In genomic region chr6:53320964-53321363, GRCh38 we compare ENCODE assay signal across 25 cellular contexts. TPM values are rescaled to one million over a fixed set of nuclear protein-coding genes. Genes with fewer than 3 reads are reported as not detected.
DNase-seq lines count a peak whose midpoint lies in the region; ATAC-seq, FAIRE-seq and TF ChIP-seq lines count a peak whose summit lies in the region.
"Had no signal": no experiment of that assay in that cellular context is flagged by ENCODE, and none has a peak within 500 bp of the region (broad histone marks: within the 10 kb centered on the region; RNA-seq: fewer than 3 reads in every experiment).

No MANE protein-coding gene starts in this region.

- H3K27ac Mint-ChIP-seq in natural killer cell: peak overlapping the region; percentile 66 to 72
- H3K27ac Mint-ChIP-seq in natural killer cell treated with Interleukin-12 subunit alpha and Interleukin-12 subunit beta and Interleukin-15 and Interleukin-18, amount 100 ng/mL, for 72 hours: no peak overlapping the region
- H3K27ac Mint-ChIP-seq: activated naive CD8-positive, alpha-beta T cell; endodermal cell had no signal

- TF ChIP-seq EP300 in K562 (IDR thresholded peaks at IDR 0.05; ENCODE audit: low read length): no peak
- TF ChIP-seq EP300 in HepG2 (IDR thresholded peaks at IDR 0.05; ENCODE audit: low read depth in 2 of 2, low read length in 2 of 2): no peak
- no peak for TF ChIP-seq EP300 in HepG2 (CRISPR knock-in tag; IDR thresholded peaks at IDR 0.05; ENCODE audit: borderline replicate concordance)

- H3K79me2 ChIP-seq in K562 (ENCODE audit: control insufficient read depth, insufficient read depth, low read length): peaks cover 97% of the 10 kb centered on the region
- peaks cover 38% of the 10 kb centered on the region for H3K79me2 ChIP-seq in HepG2 (ENCODE audit: insufficient read depth, low read length)

- H2AFZ ChIP-seq in K562 (ENCODE audit: low read depth, low read length): no peak overlapping the region
- H2AFZ ChIP-seq in HepG2 (ENCODE audit: low read length): no peak overlapping the region

- ATAC-seq in natural killer cell (no peak), K562 (no peak), HepG2 (no peak), upper lobe of right lung (peak; percentile 68), HG03565 (IDR thresholded peaks at IDR 0.05; ENCODE audit: unreplicated experiment) (no peak), HG03469 (IDR thresholded peaks at IDR 0.05; ENCODE audit: unreplicated experiment) (no peak)
- ATAC-seq in natural killer cell treated with Interleukin-12 subunit alpha and Interleukin-12 subunit beta and Interleukin-15 and Interleukin-18, amount 100 ng/mL, for 72 hours: no peak
- ATAC-seq: left ventricle myocardium superior had no signal

- in situ Hi-C loops in K562 (cut with MboI) (no loop called here), HepG2 (cut with HindIII; ENCODE audit: extremely low pct_ligation_motif_present, low pct_unique_long_range_greater_than_20kb) (no loop called here)

- POLR2A ChIA-PET in K562 (lab: Yijun Ruan, JAX) (no interaction called here), HepG2 (lab: Yijun Ruan, JAX) (no interaction called here)

- H3K27ac ChIP-seq in K562 (ENCODE audit: extremely low read depth, low read depth, low read length): no peak overlapping the region
- H3K27ac ChIP-seq in HepG2 (ENCODE audit: extremely low read length, insufficient read depth, low read length): no peak overlapping the region
- H3K27ac ChIP-seq in upper lobe of right lung: no peak overlapping the region
- H3K27ac ChIP-seq: colonic mucosa had no signal

- peaks cover 13 to 30% of the 10 kb centered on the region in 2 experiments for H3K4me1 ChIP-seq in K562 (replicated peaks in 1 of 2; ENCODE audit: control insufficient read depth in 2 of 2, insufficient read depth in 2 of 2, low read length in 2 of 2)
- peaks cover 27% of the 10 kb centered on the region for H3K4me1 ChIP-seq in HepG2 (ENCODE audit: insufficient read depth, low read length)
- peaks cover 27% of the 10 kb centered on the region for H3K4me1 ChIP-seq in upper lobe of right lung
- H3K4me1 ChIP-seq: colonic mucosa had no signal

- H3K9ac ChIP-seq in K562 (ENCODE audit: insufficient read depth in 1 of 2, low read depth in 2 of 2, low read length in 2 of 2): no peak overlapping the region
- no peak overlapping the region for H3K9ac ChIP-seq in HepG2 (ENCODE audit: insufficient read depth, low read depth, low read length)

- TF ChIP-seq CTCF in natural killer cell (IDR thresholded peaks at IDR 0.05) (no peak), K562 (IDR thresholded peaks at IDR 0.05 in 2 of 3, conservative IDR thresholded peaks at IDR 0.05 in 1 of 3; ENCODE audit: insufficient read depth in 2 of 3, low read depth in 1 of 3, low read length in 3 of 3) (no peak), HepG2 (CRISPR knock-in tag; IDR thresholded peaks at IDR 0.05) (no peak), upper lobe of right lung (IDR thresholded peaks at IDR 0.05) (no peak)

- peaks cover 55 to 68% of the 10 kb centered on the region in 2 donors for H3K4me1 Mint-ChIP-seq in natural killer cell
- peaks cover 46 to 60% of the 10 kb centered on the region in 2 donors for H3K4me1 Mint-ChIP-seq in natural killer cell treated with Interleukin-12 subunit alpha and Interleukin-12 subunit beta and Interleukin-15 and Interleukin-18, amount 100 ng/mL, for 72 hours (ENCODE audit: low read depth in 2 of 2)

- BruUV-seq in K562 (replicated peaks; lab: Mats Ljungman, UMichigan): no TSS peak
- BruUV-seq in HepG2 (replicated peaks; lab: Mats Ljungman, UMichigan): no TSS peak

- H3K9me3 ChIP-seq in K562 (replicated peaks; ENCODE audit: control insufficient read depth, insufficient read depth, low read depth, low read length): no peaks in the 10 kb centered on the region
- H3K9me3 ChIP-seq in HepG2 (ENCODE audit: low read length): no peaks in the 10 kb centered on the region
- no peaks in the 10 kb centered on the region for H3K9me3 ChIP-seq in upper lobe of right lung
- H3K9me3 ChIP-seq: colonic mucosa had no signal

- peaks cover 3% of the 10 kb centered on the region for H3K9me1 ChIP-seq in K562 (ENCODE audit: control insufficient read depth, insufficient read depth, low read length)

- TF ChIP-seq RAD21 in K562 (CRISPR knock-in tag; conservative IDR thresholded peaks at IDR 0.05 in 1 of 2, IDR thresholded peaks at IDR 0.05 in 1 of 2) (no peak), HepG2 (CRISPR knock-in tag; IDR thresholded peaks at IDR 0.05) (no peak)

- H3K27me3 ChIP-seq in K562 (ENCODE audit: control insufficient read depth in 2 of 2, insufficient read depth in 2 of 2, low read length in 2 of 2) (no peaks in the 10 kb centered on the region), HepG2 (ENCODE audit: control insufficient read depth in 1 of 2, insufficient read depth in 2 of 2, low read length in 2 of 2) (no peaks in the 10 kb centered on the region), upper lobe of right lung (no peaks in the 10 kb centered on the region)
- H3K27me3 ChIP-seq: colonic mucosa had no signal

- intact Hi-C loops in natural killer cell (cut with micrococcal nuclease) (no loop called here), K562 (cut with micrococcal nuclease) (no loop called here), HepG2 (cut with micrococcal nuclease; ENCODE audit: unreplicated experiment) (no loop called here), upper lobe of right lung (cut with DNase I) (no loop called here)

- H3K4me2 ChIP-seq in K562 (ENCODE audit: insufficient read depth, low read length) (no peak overlapping the region), HepG2 (ENCODE audit: low read depth, low read length) (no peak overlapping the region)

- peaks cover 17% of the 10 kb centered on the region; the same call in 1 of the 2 replicates for H4K20me1 ChIP-seq in K562 (replicated peaks; ENCODE audit: control insufficient read depth, insufficient read depth, low read length)
- H4K20me1 ChIP-seq in HepG2 (ENCODE audit: insufficient read depth, low read length): peaks cover 18% of the 10 kb centered on the region; the same call in 1 of the 2 replicates

- CTCF ChIA-PET in K562 (lab: Yijun Ruan, JAX; ENCODE audit: low intra/inter-chr PET ratio): no interaction called here
- CTCF ChIA-PET in HepG2 (lab: Yijun Ruan, JAX; ENCODE audit: low intra/inter-chr PET ratio, low total read pairs): no interaction called here

- no peaks in the 10 kb centered on the region for H3K9me3 Mint-ChIP-seq in natural killer cell
- no peaks in the 10 kb centered on the region for H3K9me3 Mint-ChIP-seq in natural killer cell treated with Interleukin-12 subunit alpha and Interleukin-12 subunit beta and Interleukin-15 and Interleukin-18, amount 100 ng/mL, for 72 hours
- H3K9me3 Mint-ChIP-seq: endodermal cell had no signal

- H3K4me3 Mint-ChIP-seq in natural killer cell: no peak overlapping the region
- H3K4me3 Mint-ChIP-seq in natural killer cell treated with Interleukin-12 subunit alpha and Interleukin-12 subunit beta and Interleukin-15 and Interleukin-18, amount 100 ng/mL, for 72 hours: no peak overlapping the region
- H3K4me3 Mint-ChIP-seq: activated naive CD8-positive, alpha-beta T cell; CD14-positive monocyte; endodermal cell; immature natural killer cell had no signal

- TF ChIP-seq POLR2A in K562 (conservative IDR thresholded peaks at IDR 0.05) (no peak), HepG2 (IDR thresholded peaks at IDR 0.05; ENCODE audit: insufficient read depth in 1 of 2, low read depth in 2 of 2, low read length in 2 of 2) (no peak)

- 94% methylated on average over 5 of the region's 5 CpGs for WGBS in K562 (ENCODE audit: insufficient coverage, low coverage, missing lambda C conversion rate)
- 79% methylated on average over 5 of the region's 5 CpGs for WGBS in HepG2 (ENCODE audit: low lambda C conversion rate)

- no peaks in the 10 kb centered on the region for H3K27me3 Mint-ChIP-seq in natural killer cell (ENCODE audit: low read depth in 2 of 2)
- H3K27me3 Mint-ChIP-seq in natural killer cell treated with Interleukin-12 subunit alpha and Interleukin-12 subunit beta and Interleukin-15 and Interleukin-18, amount 100 ng/mL, for 72 hours: no peaks in the 10 kb centered on the region
- H3K27me3 Mint-ChIP-seq: activated naive CD8-positive, alpha-beta T cell had no signal

- no peak overlapping the region for H3K4me3 ChIP-seq in K562
- H3K4me3 ChIP-seq in HepG2 (replicated peaks in 1 of 3; ENCODE audit: insufficient read depth in 1 of 3, low read depth in 2 of 3, low read length in 3 of 3): no peak overlapping the region
- no peak overlapping the region for H3K4me3 ChIP-seq in upper lobe of right lung
- H3K4me3 ChIP-seq: colonic mucosa had no signal

- H3K36me3 Mint-ChIP-seq in natural killer cell: no peaks in the 10 kb centered on the region
- H3K36me3 Mint-ChIP-seq in natural killer cell treated with Interleukin-12 subunit alpha and Interleukin-12 subunit beta and Interleukin-15 and Interleukin-18, amount 100 ng/mL, for 72 hours: no peaks in the 10 kb centered on the region
- H3K36me3 Mint-ChIP-seq: immature natural killer cell had no signal

- DNase-seq in natural killer cell (no peak), K562 (ENCODE audit: extremely low read depth in 1 of 4, low spot score in 3 of 4) (no peak), HepG2 (ENCODE audit: low spot score) (peak; percentile 38), upper lobe of right lung (no peak), foreskin melanocyte (no peak)
- no peak for DNase-seq in natural killer cell treated with Interleukin-12 subunit alpha and Interleukin-12 subunit beta and Interleukin-15 and Interleukin-18, amount 100 ng/mL, for 72 hours (ENCODE audit: low spot score)
- DNase-seq: activated CD4-positive, alpha-beta T cell treated with anti-CD3 and anti-CD28 coated beads for 48 hours; colonic mucosa; DMS153; endodermal cell; GOT3; immature natural killer cell; Karpas-422; left ventricle myocardium superior; NCI-H1417 treated with DMSO at 0.1 percent for 48 hours; NCI-H2171 treated with DMSO at 0.1 percent for 48 hours; NCI-H526; retina; stimulated activated CD4-positive, alpha-beta T cell treated with anti-CD3 and anti-CD28 coated beads, Interleukin-15, amount 100 ng/mL, for 24 hours had no signal

- FAIRE-seq in K562 (lab: Jason Lieb, UNC) (peak; percentile 29), HepG2 (lab: Jason Lieb, UNC) (no peak)
- FAIRE-seq: A204.1 had no signal

- H3K36me3 ChIP-seq in K562 (ENCODE audit: control insufficient read depth, insufficient read depth, low read length) (peaks cover 20% of the 10 kb centered on the region), HepG2 (replicated peaks in 1 of 2; ENCODE audit: control insufficient read depth in 1 of 2, insufficient read depth in 2 of 2, low read length in 2 of 2) (no peaks in the 10 kb centered on the region), upper lobe of right lung (no peaks in the 10 kb centered on the region)
- H3K36me3 ChIP-seq: colonic mucosa had no signal

RNA-seq across cellular contexts. Expression of gene ELOVL5, which starts 27.8 kb away (rescaled TPM):
- 10 to 100 TPM; 72.1 to 99.5 (median 73.7) TPM for total RNA-seq in natural killer cell
- 100 to 1,000 TPM; 130 to 136 TPM for total RNA-seq in natural killer cell treated with Interleukin-12 subunit alpha and Interleukin-12 subunit beta and Interleukin-15 and Interleukin-18, amount 100 ng/mL, for 72 hours
- total RNA-seq in K562 (2011; cell fraction: chromatin; rRNA removed; ENCODE audit: low replicate concordance): 254 and 349 TPM in 2 replicates
- 242 and 277 TPM in 2 replicates for total RNA-seq in K562 (2011; cell fraction: nucleolus; rRNA removed)
- total RNA-seq in K562 (2011; cell fraction: nucleoplasm; rRNA removed): 310 and 344 TPM in 2 replicates
- total RNA-seq in K562 (2014; rRNA removed): 70.6 and 80.6 TPM in 2 replicates
- total RNA-seq in K562 (2014; rRNA removed; fragmentation: Illumina TruSeq; extraction: Trizol): 131 and 151 TPM in 2 replicates
- 122 and 132 TPM in 2 replicates for total RNA-seq in K562 (2015; rRNA removed; fragmentation: Illumina TruSeq; extraction: Trizol)
- total RNA-seq in K562 (2021): 134 and 151 TPM in 2 replicates
- 245 TPM in 2 replicates for polyA plus RNA-seq in K562 (2011; rRNA removed)
- polyA plus RNA-seq in K562 (2011; cell fraction: cytosol; rRNA removed): 106 and 186 TPM in 2 replicates
- polyA plus RNA-seq in K562 (2011; cell fraction: nucleus; rRNA removed): 434 and 508 TPM in 2 replicates
- polyA plus RNA-seq in K562 (2012): 143 and 177 TPM in 2 replicates
- 150 and 172 TPM in 2 replicates for polyA plus RNA-seq in K562 (2014; fragmentation: Illumina TruSeq; extraction: Trizol)
- 100 to 1,000 TPM; 124 to 148 TPM for polyA plus RNA-seq in K562 (2014; fragmentation: Nextera tagmentation; extraction: Ambion mirVana)
- 107 and 109 TPM in 2 replicates for polyA plus RNA-seq in K562 (2014; rRNA removed)
- polyA minus RNA-seq in K562 (2011; rRNA and poly(A)+ RNA removed): 294 and 362 TPM in 2 replicates
- polyA minus RNA-seq in K562 (2011; cell fraction: cytosol; rRNA and poly(A)+ RNA removed): 132 and 149 TPM in 2 replicates
- 163 and 262 TPM in 2 replicates for polyA minus RNA-seq in K562 (2011; cell fraction: nucleus; rRNA and poly(A)+ RNA removed)
- 43.9 and 72.4 TPM in 2 replicates for total RNA-seq in HepG2 (2016; rRNA removed; fragmentation: Illumina TruSeq; extraction: Trizol)
- total RNA-seq in HepG2 (2016; cell fraction: cytosol; rRNA removed; fragmentation: Illumina TruSeq; extraction: Trizol; ENCODE audit: low read depth): 13.9 and 14.9 TPM in 2 replicates
- 38.2 and 72.3 TPM in 2 replicates for total RNA-seq in HepG2 (2016; cell fraction: insoluble cytoplasmic fraction; rRNA removed; fragmentation: Illumina TruSeq; extraction: Trizol)
- 35.5 and 41.3 TPM in 2 replicates for total RNA-seq in HepG2 (2016; cell fraction: membrane; rRNA removed; fragmentation: Illumina TruSeq; extraction: Trizol)
- 100 and 107 TPM in 2 replicates for total RNA-seq in HepG2 (2016; cell fraction: nucleus; rRNA removed; fragmentation: Illumina TruSeq; extraction: Trizol)
- 50.1 and 51.9 TPM in 2 replicates for polyA plus RNA-seq in HepG2 (2011; rRNA removed)
- 25.4 and 42.1 TPM in 2 replicates for polyA plus RNA-seq in HepG2 (2011; cell fraction: cytosol; rRNA removed)
- polyA plus RNA-seq in HepG2 (2011; cell fraction: nucleus; rRNA removed): 43.1 and 55.3 TPM in 2 replicates
- 83.4 and 101 TPM in 2 replicates for polyA plus RNA-seq in HepG2 (2012)
- 10.8 and 11.0 TPM in 2 replicates for polyA plus RNA-seq in HepG2 (2016; cell fraction: cytosol; fragmentation: Illumina TruSeq; extraction: Trizol; ENCODE audit: low read depth)
- 47.3 and 49.0 TPM in 2 replicates for polyA plus RNA-seq in HepG2 (2016; cell fraction: insoluble cytoplasmic fraction; fragmentation: Illumina TruSeq; extraction: Trizol; ENCODE audit: low read depth)
- 27.9 and 31.0 TPM in 2 replicates for polyA plus RNA-seq in HepG2 (2016; cell fraction: membrane; fragmentation: Illumina TruSeq; extraction: Trizol; ENCODE audit: low read depth)
- polyA plus RNA-seq in HepG2 (2016; cell fraction: nucleus; fragmentation: Illumina TruSeq; extraction: Trizol; ENCODE audit: insufficient read depth, low read depth): 151 and 157 TPM in 2 replicates
- 88.1 and 141 TPM in 2 replicates for polyA minus RNA-seq in HepG2 (2011; rRNA and poly(A)+ RNA removed; ENCODE audit: low replicate concordance)
- 50.1 and 59.2 TPM in 2 replicates for polyA minus RNA-seq in HepG2 (2011; cell fraction: cytosol; rRNA and poly(A)+ RNA removed)
- polyA minus RNA-seq in HepG2 (2011; cell fraction: nucleus; rRNA and poly(A)+ RNA removed): 54.8 and 92.7 TPM in 2 replicates
- total RNA-seq in upper lobe of right lung: 80.4 TPM
- total RNA-seq: HT-29 had no signal

Comparison
In these comparisons a context has a peak if more than half of its experiments do, and no peak if none do; other contexts are left out.
1. H3K27ac Mint-ChIP-seq: peak in natural killer cell (2 of 2); none in natural killer cell treated with Interleukin-12 subunit alpha and Interleukin-12 subunit beta and Interleukin-15 and Interleukin-18, amount 100 ng/mL, for 72 hours (0 of 2).